Comparison of ENCODE assay signal across 8 cellular contexts in the genomic region with DNA sequence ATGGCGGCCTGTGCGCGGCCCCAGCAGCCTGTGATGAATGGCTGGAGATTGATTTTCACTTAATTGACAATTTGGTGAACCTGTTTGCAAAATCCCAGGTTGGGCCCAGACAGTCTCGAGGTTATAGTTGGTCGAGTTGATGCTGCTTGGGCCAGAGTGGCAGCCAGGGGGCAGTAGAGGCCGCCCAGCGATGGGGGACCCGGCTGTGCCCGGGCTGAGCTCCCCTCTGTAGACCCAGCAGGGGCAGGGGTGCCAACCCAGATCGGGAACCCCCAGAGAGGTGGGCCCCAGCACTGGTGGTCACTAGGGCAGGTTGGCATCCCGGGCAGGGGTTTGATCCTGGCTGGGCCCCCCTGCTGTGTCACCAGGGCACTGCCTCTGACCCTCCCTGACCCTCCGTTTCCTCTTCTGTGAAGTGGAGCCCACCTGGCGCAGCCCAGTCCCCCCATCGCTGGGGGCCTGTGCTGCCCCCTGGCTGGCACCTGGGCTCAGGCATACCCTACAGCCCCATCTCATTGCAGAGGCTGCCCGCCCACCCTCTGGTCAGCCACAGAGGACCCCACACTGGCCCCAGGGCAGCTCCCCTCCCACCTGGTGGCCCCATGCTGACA. TPM values are rescaled to one million over a fixed set of nuclear protein-coding genes. Genes with fewer than 3 reads are reported as not detected.
A peak's percentile ranks its signal among the peaks of the same experiment; 100 is the strongest.
DNase-seq lines count a peak whose midpoint lies in the region; ATAC-seq and TF ChIP-seq lines count a peak whose summit lies in the region.

No MANE protein-coding gene starts in this region.

- H3K4me3 ChIP-seq in H7 (ENCODE audit: insufficient read depth, low read depth, low read length) (no peak overlapping the region), WI38 (ENCODE audit: low read depth, low read length) (no peak overlapping the region), mucosa of descending colon (no peak overlapping the region), thyroid gland (replicated peaks in 1 of 3) (no peak overlapping the region)

- H3K9me3 ChIP-seq in mucosa of descending colon (no peaks in the 10 kb centered on the region), thyroid gland (no peaks in the 10 kb centered on the region)

- H3K27me3 ChIP-seq in H7 (ENCODE audit: control insufficient read depth, insufficient read depth, low read length), result no peaks in the 10 kb centered on the region
- H3K27me3 ChIP-seq in thyroid gland, result no peaks in the 10 kb centered on the region

- 34 to 71% methylated on average over 3 to 9 of the region's 15 CpGs for WGBS in thyroid gland, 2 donors

- intact Hi-C loops in mucosa of descending colon (cut with DNase I, micrococcal nuclease), result no loop called here
- intact Hi-C loops in thyroid gland (cut with DNase I), result loop anchor here (10.0 kb wide), 1 partner anchor 114 kb away; no protein-coding TSS in a partner anchor

- H3K4me1 ChIP-seq in mucosa of descending colon (ENCODE audit: low read depth), result no peaks in the 10 kb centered on the region
- H3K4me1 ChIP-seq in thyroid gland, result no peaks in the 10 kb centered on the region

- TF ChIP-seq POLR2A in thyroid gland (IDR thresholded peaks at IDR 0.05), result no peak

- H3K27ac ChIP-seq in thyroid gland, result no peak overlapping the region

- ATAC-seq in mucosa of descending colon, result peak; percentile 70
- no peak for ATAC-seq in GM18861 (IDR thresholded peaks at IDR 0.05; ENCODE audit: unreplicated experiment)
- ATAC-seq in HG03571 (IDR thresholded peaks at IDR 0.05; ENCODE audit: unreplicated experiment), result no peak

- peak; percentile 85 for TF ChIP-seq CTCF in WI38 (IDR thresholded peaks at IDR 0.05; ENCODE audit: low read depth, low read length)
- peak; percentile 44 for TF ChIP-seq CTCF in mucosa of descending colon (IDR thresholded peaks at IDR 0.05)
- peak in 5 of 6 experiments; percentile 12 to 51 (median 31) for TF ChIP-seq CTCF in thyroid gland (IDR thresholded peaks at IDR 0.05)

- DNase-seq in AG08396 (ENCODE audit: low spot score) (peak; percentile 78), H7 (peak; percentile 95), mucosa of descending colon (peak in 2 of 3 donors; percentile 41 to 49), thyroid gland (peak; percentile 11 to 16)
- peak; percentile 22 for DNase-seq in central memory CD4-positive, alpha-beta T cell

- H3K36me3 ChIP-seq in H7 (replicated peaks; ENCODE audit: control insufficient read depth, insufficient read depth, low read length) (no peaks in the 10 kb centered on the region), mucosa of descending colon (ENCODE audit: low read depth) (no peaks in the 10 kb centered on the region), thyroid gland (no peaks in the 10 kb centered on the region)

RNA-seq across cellular contexts. Expression of gene LHX3, which starts 34.5 kb away (rescaled TPM):
- 0.07 TPM in 1 of 2 replicates, not detected in the other for total RNA-seq in H7 (2014; rRNA removed; shearing (Covaris generic))
- total RNA-seq in mucosa of descending colon (not detected), thyroid gland (not detected)

RNA-seq across cellular contexts. Expression of gene TMEM250, which starts 51.7 kb away (rescaled TPM):
- 50.7 and 66.1 TPM in 2 replicates for total RNA-seq in H7 (2014; rRNA removed; shearing (Covaris generic))
- total RNA-seq in mucosa of descending colon (10 to 100 TPM; 47.4 to 54.1 (median 52.0) TPM), thyroid gland (10 to 100 TPM; 23.5 to 35.3 (median 25.6) TPM)

Comparison
In these comparisons a context has a peak if more than half of its experiments do, and no peak if none do; other contexts are left out.
1. DNase-seq: peak in every context shown above with its lines; median percentile 95 in H7; 78 in AG08396; 45 in mucosa of descending colon; 22 in central memory CD4-positive, alpha-beta T cell; 14 in thyroid gland.
2. CTCF ChIP-seq: peak in every context shown above with its lines; median percentile 85 in WI38; 44 in mucosa of descending colon; 31 in thyroid gland.